8 cellular contexts compared by ENCODE assay signal in the genomic region with DNA sequence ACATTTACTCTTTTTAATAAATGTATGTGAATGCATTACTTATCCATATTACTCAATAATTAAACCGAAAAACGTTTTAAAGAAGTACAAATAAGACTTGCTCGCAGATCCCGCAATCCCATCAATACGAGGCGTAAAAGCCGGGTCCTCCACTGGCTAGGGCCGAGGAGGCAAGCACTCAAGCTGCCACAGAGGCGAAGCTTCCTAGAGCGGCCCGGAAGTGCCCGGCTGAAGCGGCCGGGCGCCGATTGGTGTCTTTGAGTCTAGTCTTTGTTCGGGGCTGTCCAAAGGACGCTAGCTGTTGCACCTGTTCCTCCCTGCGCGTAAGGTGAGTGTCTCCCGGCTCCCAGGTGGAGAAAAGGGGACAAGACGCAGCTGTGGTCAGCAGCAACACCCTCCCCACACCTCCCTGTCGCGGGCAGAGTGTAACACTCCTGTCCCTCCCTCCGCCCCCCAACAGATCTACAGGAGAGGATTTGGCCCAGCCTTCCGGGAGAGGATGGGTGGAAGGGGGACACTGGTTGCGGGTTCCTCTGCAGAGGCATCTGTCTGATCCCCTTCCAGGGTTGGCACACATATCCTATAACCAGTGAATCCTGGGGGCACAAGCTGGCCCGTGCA. TPM values are rescaled to one million over a fixed set of nuclear protein-coding genes. Genes with fewer than 3 reads are reported as not detected.
DNase-seq lines count a peak whose midpoint lies in the region; ATAC-seq, FAIRE-seq and TF ChIP-seq lines count a peak whose summit lies in the region.

A gene (plus strand): TSS at position 260 of the 621 bp plus-strand sequence. CDS start 835 bp downstream, outside the sequence.

- peak within 1 kb of the TSS; percentile 41 to 68 for H3K4me3 ChIP-seq in left lung

- peaks cover 0 to 56% of the 10 kb centered on the region in 2 donors for H3K36me3 ChIP-seq in left lung

- H3K27me3 ChIP-seq in left lung: no peaks in the 10 kb centered on the region

- H3K27ac ChIP-seq in left lung: peak within 1 kb of the TSS; percentile 61 to 71

- H3K4me1 ChIP-seq in left lung: peaks cover 5 to 20% of the 10 kb centered on the region in 2 donors

- DNase-seq in Ammon's horn (ENCODE audit: low spot score): peak; percentile 85
- peak; percentile 62 for DNase-seq in GM19239 (ENCODE audit: insufficient read length, low spot score)
- DNase-seq in NCI-H510A treated with DMSO at 0.1 percent for 48 hours (lab: John Stamatoyannopoulos, UW): peak; percentile 93
- peak; percentile 69 for DNase-seq in activated CD4-positive, alpha-beta T cell treated with anti-CD3 and anti-CD28 coated beads, Interleukin-2, amount 50 U/mL, for 1 hour
- DNase-seq in dermis blood vessel endothelial cell: peak; percentile 89
- peak; percentile 87 to 95 for DNase-seq in left lung
- peak; percentile 63 to 64 for DNase-seq in stimulated activated CD4-positive, alpha-beta T cell treated with anti-CD3 and anti-CD28 coated beads, Interleukin-2, amount 100 ng/mL, for 48 hours

- TF ChIP-seq CTCF in left lung (IDR thresholded peaks at IDR 0.05): no peak

- peak; percentile 97 for ATAC-seq in HG03432 (IDR thresholded peaks at IDR 0.05; ENCODE audit: unreplicated experiment)
- peak; percentile 100 for ATAC-seq in left lung

- peak; percentile 97 for FAIRE-seq in GM19239 (lab: Jason Lieb, UNC)

- no peaks in the 10 kb centered on the region for H3K9me3 ChIP-seq in left lung

- intact Hi-C loops in left lung (cut with DNase I): no loop called here

RNA-seq across cellular contexts. Expression of the gene that starts here (rescaled TPM):
- total RNA-seq in dermis blood vessel endothelial cell: 13.5 and 19.1 TPM in 2 replicates
- total RNA-seq in left lung: 1 to 10 TPM; 3.0 to 4.6 TPM

Comparison
In these comparisons a context has a peak if more than half of its experiments do, and no peak if none do; other contexts are left out.
1. Peak in every context shown above with its lines: DNase-seq, ATAC-seq, H3K4me3 ChIP-seq and H3K27ac ChIP-seq.